14 cellular contexts compared by ENCODE assay signal in genomic region chr14:85131523-85131922, GRCh38.
A peak's percentile ranks its signal among the peaks of the same experiment; 100 is the strongest.
DNase-seq lines count a peak whose midpoint lies in the region; ATAC-seq and TF ChIP-seq lines count a peak whose summit lies in the region.
"Had no signal": no experiment of that assay in that cellular context is flagged by ENCODE, and none has a peak within 500 bp of the region (broad histone marks: within the 10 kb centered on the region; RNA-seq: fewer than 3 reads in every experiment).

No MANE protein-coding gene starts in this region.

- no peak overlapping the region for H2AFZ ChIP-seq in OCI-LY3 (ENCODE audit: low read depth, low read length)

- H3K4me1 ChIP-seq in OCI-LY3 (ENCODE audit: low read length) (no peaks in the 10 kb centered on the region), stomach (peaks cover 0 to 6% (median 0%) of the 10 kb centered on the region in 4 donors)
- H3K4me1 ChIP-seq: colonic mucosa, SJSA1 had no signal

- H3K9me3 Mint-ChIP-seq in Calu3 (ENCODE audit: low read depth, unreplicated experiment): peaks cover 16% of the 10 kb centered on the region

- peak; percentile 9 to 30 for DNase-seq in NCI-H524 (lab: John Stamatoyannopoulos, UW)
- no peak for DNase-seq in NCI-H524 treated with DMSO at 0.1 percent for 48 hours (lab: John Stamatoyannopoulos, UW)
- DNase-seq in iPS DF 19.7 (ENCODE audit: low read depth, low spot score): peak; percentile 9
- DNase-seq in stomach: peak; percentile 57
- no peak for DNase-seq in Calu3
- no peak for DNase-seq in stimulated activated CD8-positive, alpha-beta memory T cell treated with anti-CD3 and anti-CD28 coated beads, Interleukin-4, amount 100 ng/mL, for 48 hours
- DNase-seq: activated naive CD8-positive, alpha-beta T cell treated with anti-CD3 and anti-CD28 coated beads for 36 hours; colonic mucosa; naive B cell; NCI-H2029; stimulated activated CD4-positive, alpha-beta T cell treated with anti-CD3 and anti-CD28 coated beads, Interleukin-2, amount 100 ng/mL, for 24 hours had no signal

- H3K27ac ChIP-seq in OCI-LY3 (ENCODE audit: low read length) (no peak overlapping the region), stomach (no peak overlapping the region)
- H3K27ac ChIP-seq: colonic mucosa, SJSA1 had no signal

- no peaks in the 10 kb centered on the region for H3K27me3 Mint-ChIP-seq in Calu3 (ENCODE audit: unreplicated experiment)
- H3K27me3 Mint-ChIP-seq: activated naive CD8-positive, alpha-beta T cell treated with anti-CD3 and anti-CD28 coated beads for 36 hours; naive B cell had no signal

- no peaks in the 10 kb centered on the region for H3K4me1 Mint-ChIP-seq in Calu3 (ENCODE audit: low read depth, unreplicated experiment)
- H3K4me1 Mint-ChIP-seq: activated naive CD8-positive, alpha-beta T cell treated with anti-CD3 and anti-CD28 coated beads for 36 hours; naive B cell had no signal

- no peak for ATAC-seq in HG02981 (IDR thresholded peaks at IDR 0.05; ENCODE audit: unreplicated experiment)

- H3K27me3 ChIP-seq in OCI-LY3 (ENCODE audit: low read depth, low read length) (no peaks in the 10 kb centered on the region), stomach (no peaks in the 10 kb centered on the region)
- H3K27me3 ChIP-seq: colonic mucosa, SJSA1 had no signal

- H3K9ac ChIP-seq in OCI-LY3 (ENCODE audit: low read length): no peak overlapping the region

- no peaks in the 10 kb centered on the region for H4K20me1 ChIP-seq in OCI-LY3 (ENCODE audit: insufficient read depth, low read length)

- TF ChIP-seq POLR2A in stomach (IDR thresholded peaks at IDR 0.05): no peak

- no TSS peak for BruUV-seq in Calu3 (replicated peaks; lab: Mats Ljungman, UMichigan)

- H3K79me2 ChIP-seq in OCI-LY3 (ENCODE audit: low read length): no peaks in the 10 kb centered on the region

- no peak overlapping the region for H3K27ac Mint-ChIP-seq in Calu3 (ENCODE audit: unreplicated experiment)
- H3K27ac Mint-ChIP-seq: activated naive CD8-positive, alpha-beta T cell treated with anti-CD3 and anti-CD28 coated beads for 36 hours; naive B cell had no signal

- intact Hi-C loops in stomach (cut with DNase I; ENCODE audit: low total_unique reads): no loop called here
- intact Hi-C loops in Calu3 (cut with micrococcal nuclease; ENCODE audit: unreplicated experiment): no loop called here

- H3K4me2 ChIP-seq in OCI-LY3 (ENCODE audit: low read length): no peak overlapping the region

- peak; percentile 78 for TF ChIP-seq CTCF in OCI-LY3 (IDR thresholded peaks at IDR 0.05; ENCODE audit: low read depth, low read length)
- peak in 2 of 7 experiments; percentile 30 to 47 for TF ChIP-seq CTCF in stomach (IDR thresholded peaks at IDR 0.05)
- no peak for TF ChIP-seq CTCF in Calu3 (IDR thresholded peaks at IDR 0.05; ENCODE audit: unreplicated experiment)

- H3K36me3 Mint-ChIP-seq in Calu3 (ENCODE audit: insufficient read depth, unreplicated experiment): no peaks in the 10 kb centered on the region
- H3K36me3 Mint-ChIP-seq: activated naive CD8-positive, alpha-beta T cell treated with anti-CD3 and anti-CD28 coated beads for 36 hours; naive B cell had no signal

- WGBS in stomach, 5 donors: 30 to 56% (median 39%) methylated on average over 2 of the region's 2 CpGs

- H3K36me3 ChIP-seq in OCI-LY3 (replicated peaks; ENCODE audit: low read depth, low read length): no peaks in the 10 kb centered on the region
- no peaks in the 10 kb centered on the region for H3K36me3 ChIP-seq in stomach
- H3K36me3 ChIP-seq: colonic mucosa, SJSA1 had no signal

- no peak overlapping the region for H3K4me3 Mint-ChIP-seq in Calu3 (ENCODE audit: low read depth, unreplicated experiment)
- H3K4me3 Mint-ChIP-seq: activated naive CD8-positive, alpha-beta T cell treated with anti-CD3 and anti-CD28 coated beads for 36 hours; naive B cell had no signal

- H3K9me3 ChIP-seq in OCI-LY3 (ENCODE audit: insufficient read depth, low read length) (0 out of 2 replicates have a peak, but pooled peaks cover 3% of the 10 kb centered on the region), stomach (peaks cover 0 to 12% (median 2%) of the 10 kb centered on the region in 4 donors)
- H3K9me3 ChIP-seq: colonic mucosa, SJSA1 had no signal

- H3K4me3 ChIP-seq in OCI-LY3 (ENCODE audit: low read length) (no peak overlapping the region), stomach (no peak overlapping the region)
- H3K4me3 ChIP-seq: colonic mucosa, SJSA1 had no signal

- CTCF ChIA-PET in Calu3 (lab: Charles Lee): no interaction called here

- TF ChIP-seq EP300 in stomach (IDR thresholded peaks at IDR 0.05): no peak

Comparison
In these comparisons a context has a peak if more than half of its experiments do, and no peak if none do; other contexts are left out.
1. DNase-seq: peak in NCI-H524 (2 of 2), iPS DF 19.7 (single experiment) and stomach (single experiment); none in NCI-H524 treated with DMSO at 0.1 percent for 48 hours (single experiment), Calu3 (single experiment) and stimulated activated CD8-positive, alpha-beta memory T cell treated with anti-CD3 and anti-CD28 coated beads, Interleukin-4, amount 100 ng/mL, for 48 hours (single experiment).